In genomic region chr2:158022888-158023287, GRCh38 we compare ENCODE assay signal across 27 cellular contexts.
"Had no signal": no experiment of that assay in that cellular context is flagged by ENCODE, and none has a peak within 500 bp of the region (broad histone marks: within the 10 kb centered on the region; RNA-seq: fewer than 3 reads in every experiment).

No MANE protein-coding gene starts in this region.

- H3K36me3 ChIP-seq: stomach, suprapubic skin, thoracic aorta, thyroid gland, tibial artery, tibial nerve, transverse colon, upper lobe of left lung, upper lobe of right lung, uterus, vagina had no signal

- H3K4me3 ChIP-seq: stomach, suprapubic skin, testis, thoracic aorta, thyroid gland, tibial artery, tibial nerve, transverse colon, upper lobe of left lung, upper lobe of right lung, uterus, vagina had no signal

- H3K27ac ChIP-seq: stomach, suprapubic skin, testis, thoracic aorta, thyroid gland, tibial artery, tibial nerve, transverse colon, upper lobe of left lung, upper lobe of right lung, uterus, vagina had no signal

- H3K9me3 ChIP-seq: stomach, suprapubic skin, testis, thoracic aorta, thyroid gland, tibial artery, tibial nerve, transverse colon, upper lobe of left lung, upper lobe of right lung, uterus, vagina had no signal

- H3K4me3 Mint-ChIP-seq: stimulated activated effector memory CD8-positive, alpha-beta T cell treated with anti-CD3 and anti-CD28 coated beads, Interleukin-12 subunit alpha, Interleukin-12 subunit beta, amount 100 ng/mL, for 72 hours; stimulated activated memory B cell treated with anti-CD40 and anti-IgM and Interleukin-4, amounts not matched to agents 10 μg/mL and 1 μg/mL and 100 μg/mL, for 72 hours; stimulated activated naive B cell treated with anti-CD40 and anti-IgM and Interleukin-4, amounts not matched to agents 10 μg/mL and 1 μg/mL and 100 μg/mL, for 72 hours; stimulated activated naive CD8-positive, alpha-beta T cell treated with anti-CD3 and anti-CD28 coated beads, Interleukin-15, amount 100 ng/mL, for 72 hours; stimulated activated naive CD8-positive, alpha-beta T cell treated with anti-CD3 and anti-CD28 coated beads, Interleukin-15, Interleukin-2, amounts not matched to agents 100 ng/mL and 50 ng/mL, for 24 hours; type B pancreatic cell had no signal

- H3K4me1 ChIP-seq: stomach, suprapubic skin, thyroid gland, tibial artery, tibial nerve, transverse colon, upper lobe of left lung, upper lobe of right lung, uterus, vagina had no signal

- H3K27ac Mint-ChIP-seq: stimulated activated effector memory CD8-positive, alpha-beta T cell treated with anti-CD3 and anti-CD28 coated beads, Interleukin-12 subunit alpha, Interleukin-12 subunit beta, amount 100 ng/mL, for 72 hours; stimulated activated memory B cell treated with anti-CD40 and anti-IgM and Interleukin-4, amounts not matched to agents 10 μg/mL and 1 μg/mL and 100 μg/mL, for 72 hours; stimulated activated naive B cell treated with anti-CD40 and anti-IgM and Interleukin-4, amounts not matched to agents 10 μg/mL and 1 μg/mL and 100 μg/mL, for 72 hours; stimulated activated naive CD8-positive, alpha-beta T cell treated with anti-CD3 and anti-CD28 coated beads, Interleukin-15, Interleukin-2, amounts not matched to agents 100 ng/mL and 50 ng/mL, for 24 hours; type B pancreatic cell had no signal

- H3K9me3 Mint-ChIP-seq: stimulated activated effector memory CD8-positive, alpha-beta T cell treated with anti-CD3 and anti-CD28 coated beads, Interleukin-12 subunit alpha, Interleukin-12 subunit beta, amount 100 ng/mL, for 72 hours; stimulated activated memory B cell treated with anti-CD40 and anti-IgM and Interleukin-4, amounts not matched to agents 10 μg/mL and 1 μg/mL and 100 μg/mL, for 72 hours; stimulated activated naive B cell treated with anti-CD40 and anti-IgM and Interleukin-4, amounts not matched to agents 10 μg/mL and 1 μg/mL and 100 μg/mL, for 72 hours; stimulated activated naive CD8-positive, alpha-beta T cell treated with anti-CD3 and anti-CD28 coated beads, Interleukin-15, amount 100 ng/mL, for 72 hours; stimulated activated naive CD8-positive, alpha-beta T cell treated with anti-CD3 and anti-CD28 coated beads, Interleukin-15, Interleukin-2, amounts not matched to agents 100 ng/mL and 50 ng/mL, for 24 hours had no signal

- H3K27me3 ChIP-seq: stomach, suprapubic skin, testis, thyroid gland, tibial artery, tibial nerve, transverse colon, upper lobe of left lung, upper lobe of right lung, uterus, vagina had no signal

- ATAC-seq: stimulated activated effector memory CD8-positive, alpha-beta T cell treated with anti-CD3 and anti-CD28 coated beads, Interleukin-12 subunit alpha, Interleukin-12 subunit beta, amount 100 ng/mL, for 72 hours; stimulated activated memory B cell treated with anti-CD40 and anti-IgM and Interleukin-4, amounts not matched to agents 10 μg/mL and 1 μg/mL and 100 μg/mL, for 72 hours; stimulated activated naive B cell treated with anti-CD40 and anti-IgM and Interleukin-4, amounts not matched to agents 10 μg/mL and 1 μg/mL and 100 μg/mL, for 72 hours; stimulated activated naive CD8-positive, alpha-beta T cell treated with anti-CD3 and anti-CD28 coated beads, Interleukin-15, amount 100 ng/mL, for 72 hours; stimulated activated naive CD8-positive, alpha-beta T cell treated with anti-CD3 and anti-CD28 coated beads, Interleukin-15, Interleukin-2, amounts not matched to agents 100 U/mL and 50 U/mL, for 24 hours; upper lobe of right lung had no signal

- H3K4me1 Mint-ChIP-seq: stimulated activated effector memory CD8-positive, alpha-beta T cell treated with anti-CD3 and anti-CD28 coated beads, Interleukin-12 subunit alpha, Interleukin-12 subunit beta, amount 100 ng/mL, for 72 hours; stimulated activated memory B cell treated with anti-CD40 and anti-IgM and Interleukin-4, amounts not matched to agents 10 μg/mL and 1 μg/mL and 100 μg/mL, for 72 hours; stimulated activated naive B cell treated with anti-CD40 and anti-IgM and Interleukin-4, amounts not matched to agents 10 μg/mL and 1 μg/mL and 100 μg/mL, for 72 hours had no signal

- DNase-seq: stimulated activated CD4-positive, alpha-beta T cell treated with anti-CD3 and anti-CD28 coated beads, Interleukin-2, amount 100 ng/mL, for 48 hours; stimulated activated CD4-positive, alpha-beta T cell treated with anti-CD3 and anti-CD28 coated beads, Interleukin-4, amount 100 ng/mL, for 1 hour; stimulated activated CD4-positive, alpha-beta T cell treated with anti-CD3 and anti-CD28 coated beads, Interleukin-4, amount 100 ng/mL, for 24 hours; stimulated activated CD4-positive, alpha-beta T cell treated with anti-CD3 and anti-CD28 coated beads, Interleukin-4, amount 100 ng/mL, for 4 hours; stimulated activated CD8-positive, alpha-beta memory T cell treated with anti-CD3 and anti-CD28 coated beads, Interleukin-4, amount 100 ng/mL, for 48 hours; stimulated activated naive B cell treated with anti-CD40 and anti-IgM and Interleukin-4, amounts not matched to agents 10 μg/mL and 1 μg/mL and 100 μg/mL, for 72 hours; stimulated activated naive CD4-positive, alpha-beta T cell treated with Interleukin-2 at 50 U/mL for 16 hours; stimulated activated naive CD8-positive, alpha-beta T cell treated with anti-CD3 and anti-CD28 coated beads, Interleukin-15, amount 100 ng/mL, for 72 hours; stimulated activated naive CD8-positive, alpha-beta T cell treated with anti-CD3 and anti-CD28 coated beads, Interleukin-15, Interleukin-2, amounts not matched to agents 100 U/mL and 50 U/mL, for 24 hours; stomach; substantia nigra; testis; thyroid gland; tibial artery; transverse colon; trophoblast cell; upper lobe of left lung; upper lobe of right lung; uterus had no signal

- H3K27me3 Mint-ChIP-seq: type B pancreatic cell had no signal

- H3K36me3 Mint-ChIP-seq: stimulated activated effector memory CD8-positive, alpha-beta T cell treated with anti-CD3 and anti-CD28 coated beads, Interleukin-12 subunit alpha, Interleukin-12 subunit beta, amount 100 ng/mL, for 72 hours; stimulated activated memory B cell treated with anti-CD40 and anti-IgM and Interleukin-4, amounts not matched to agents 10 μg/mL and 1 μg/mL and 100 μg/mL, for 72 hours; stimulated activated naive B cell treated with anti-CD40 and anti-IgM and Interleukin-4, amounts not matched to agents 10 μg/mL and 1 μg/mL and 100 μg/mL, for 72 hours; type B pancreatic cell had no signal
